8 cellular contexts compared by ENCODE assay signal in the genomic region with DNA sequence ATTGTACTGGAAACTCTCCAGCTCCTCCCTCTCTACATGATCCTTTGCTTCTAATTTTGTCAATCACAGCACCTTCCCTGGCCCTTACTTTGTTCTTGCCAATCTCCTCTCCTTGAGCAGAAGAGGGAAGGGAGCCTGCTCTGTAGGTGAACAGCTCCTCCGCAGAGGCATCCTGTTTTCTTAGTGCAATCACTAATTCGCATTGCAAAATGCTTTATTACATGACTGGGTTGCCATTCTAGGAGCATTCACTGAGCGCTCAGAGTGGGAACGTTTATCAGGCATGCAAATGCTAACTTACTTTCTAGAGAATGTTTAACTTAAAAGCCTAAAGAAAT. TPM values are rescaled to one million over a fixed set of nuclear protein-coding genes. Genes with fewer than 3 reads are reported as not detected.
DNase-seq lines count a peak whose midpoint lies in the region; ATAC-seq, FAIRE-seq and TF ChIP-seq lines count a peak whose summit lies in the region.

No MANE protein-coding gene starts in this region.

- H3K4me2 ChIP-seq in BLaER1, result peak overlapping the region; percentile 43
- peak overlapping the region; percentile 84 for H3K4me2 ChIP-seq in HepG2 (ENCODE audit: low read depth, low read length)

- peaks cover 16% of the 10 kb centered on the region for H3K4me1 Mint-ChIP-seq in activated T-helper 17 cell treated with anti-CD3 and anti-CD28 coated beads, Interleukin-2, amount 50 U/mL, for 72 hours

- DNase-seq in HepG2 (ENCODE audit: low spot score) (no peak), uterus (no peak), mesenteric fat pad (ENCODE audit: low spot score) (no peak)

- H3K9me3 Mint-ChIP-seq in activated T-helper 17 cell treated with anti-CD3 and anti-CD28 coated beads, Interleukin-2, amount 50 U/mL, for 72 hours, result no peaks in the 10 kb centered on the region

- TF ChIP-seq CTCF in HEK293 (tag by site-specific recombination; IDR thresholded peaks at IDR 0.05) (no peak), HepG2 (CRISPR knock-in tag; IDR thresholded peaks at IDR 0.05) (no peak), uterus (IDR thresholded peaks at IDR 0.05) (no peak)

- H3K36me3 ChIP-seq in BLaER1, result no peaks in the 10 kb centered on the region
- peaks cover 4 to 10% of the 10 kb centered on the region in 2 experiments; a peak in 2 of 3 replicates for H3K36me3 ChIP-seq in HEK293 (ENCODE audit: control insufficient read depth in 2 of 2, insufficient read depth in 1 of 2, low read length in 2 of 2)
- H3K36me3 ChIP-seq in HepG2 (replicated peaks in 1 of 2; ENCODE audit: control insufficient read depth in 1 of 2, insufficient read depth in 2 of 2, low read length in 2 of 2), result no peaks in the 10 kb centered on the region
- no peaks in the 10 kb centered on the region for H3K36me3 ChIP-seq in uterus

- intact Hi-C loops in HepG2 (cut with micrococcal nuclease; ENCODE audit: unreplicated experiment), result loop anchor here (1.0 to 10.0 kb wide), 3 partner anchors 328 to 628 kb away; no protein-coding TSS in a partner anchor
- intact Hi-C loops in uterus (cut with DNase I; ENCODE audit: low total_unique reads), result loop anchor here (5.0 kb wide), 1 partner anchor 325 kb away; no protein-coding TSS in a partner anchor

- H3K4me3 ChIP-seq in BLaER1, result peak overlapping the region; percentile 94
- peak overlapping the region; percentile 18 for H3K4me3 ChIP-seq in HEK293 (ENCODE audit: low read depth, low read length)
- H3K4me3 ChIP-seq in HepG2 (replicated peaks in 1 of 3; ENCODE audit: insufficient read depth in 1 of 3, low read depth in 2 of 3, low read length in 3 of 3), result peak overlapping the region; percentile 3 to 84 (median 53)
- H3K4me3 ChIP-seq in uterus, result no peak overlapping the region

- H3K27me3 ChIP-seq in BLaER1, result no peaks in the 10 kb centered on the region
- H3K27me3 ChIP-seq in HepG2 (ENCODE audit: control insufficient read depth in 1 of 2, insufficient read depth in 2 of 2, low read length in 2 of 2), result no peaks in the 10 kb centered on the region
- no peaks in the 10 kb centered on the region for H3K27me3 ChIP-seq in uterus

- in situ Hi-C loops in HepG2 (cut with HindIII; ENCODE audit: extremely low pct_ligation_motif_present, low pct_unique_long_range_greater_than_20kb), result loop anchor here (5.0 to 25.0 kb wide), 2 partner anchors 335 to 645 kb away; partner anchors contain the start of genes CDC20B and GPX8

- H3K36me3 Mint-ChIP-seq in activated T-helper 17 cell treated with anti-CD3 and anti-CD28 coated beads, Interleukin-2, amount 50 U/mL, for 72 hours (ENCODE audit: low read depth), result no peaks in the 10 kb centered on the region

- no peak for FAIRE-seq in HepG2 (lab: Jason Lieb, UNC)

- H2AFZ ChIP-seq in HepG2 (ENCODE audit: low read length), result peak overlapping the region; percentile 59

- peaks cover 19% of the 10 kb centered on the region for H3K79me2 ChIP-seq in HepG2 (ENCODE audit: insufficient read depth, low read length)

- 0% methylated on average over 4 of the region's 4 CpGs for WGBS in HepG2 (ENCODE audit: low lambda C conversion rate)

- H3K9me3 ChIP-seq in BLaER1 (no peaks in the 10 kb centered on the region), HEK293 (ENCODE audit: control insufficient read depth, insufficient read depth, low read depth, low read length) (no peaks in the 10 kb centered on the region), HepG2 (ENCODE audit: low read length) (no peaks in the 10 kb centered on the region), uterus (no peaks in the 10 kb centered on the region)

- no peak for TF ChIP-seq POLR2A in HepG2 (IDR thresholded peaks at IDR 0.05; ENCODE audit: insufficient read depth in 1 of 2, low read depth in 2 of 2, low read length in 2 of 2)
- no peak for TF ChIP-seq POLR2A in uterus (IDR thresholded peaks at IDR 0.05)

- no TSS peak for BruUV-seq in HepG2 (replicated peaks; lab: Mats Ljungman, UMichigan)

- no peak for TF ChIP-seq RAD21 in HepG2 (CRISPR knock-in tag; IDR thresholded peaks at IDR 0.05)

- TF ChIP-seq EP300 in HepG2 (IDR thresholded peaks at IDR 0.05; ENCODE audit: low read depth in 2 of 2, low read length in 2 of 2) (no peak), HepG2 (CRISPR knock-in tag; IDR thresholded peaks at IDR 0.05; ENCODE audit: borderline replicate concordance) (no peak)

- H4K20me1 ChIP-seq in BLaER1, result peaks cover 38% of the 10 kb centered on the region
- H4K20me1 ChIP-seq in HepG2 (ENCODE audit: insufficient read depth, low read length), result 0 out of 2 replicates have a peak, but pooled peaks cover 5% of the 10 kb centered on the region

- H3K4me1 ChIP-seq in BLaER1, result peaks cover 40% of the 10 kb centered on the region
- peaks cover 6% of the 10 kb centered on the region; the same call in 1 of the 2 replicates for H3K4me1 ChIP-seq in HEK293 (ENCODE audit: control insufficient read depth, insufficient read depth, low read length)
- H3K4me1 ChIP-seq in HepG2 (ENCODE audit: insufficient read depth, low read length), result peaks cover 41% of the 10 kb centered on the region
- H3K4me1 ChIP-seq in uterus, result peaks cover 0 to 7% of the 10 kb centered on the region in 2 donors

- peak overlapping the region; percentile 60 for H3K4me3 Mint-ChIP-seq in activated T-helper 17 cell treated with anti-CD3 and anti-CD28 coated beads, Interleukin-2, amount 50 U/mL, for 72 hours

- no peaks in the 10 kb centered on the region for H3K27me3 Mint-ChIP-seq in activated T-helper 17 cell treated with anti-CD3 and anti-CD28 coated beads, Interleukin-2, amount 50 U/mL, for 72 hours

- H3K9ac ChIP-seq in BLaER1 (no peak overlapping the region), HepG2 (ENCODE audit: insufficient read depth, low read depth, low read length) (no peak overlapping the region)

- CTCF ChIA-PET in HEK293 (lab: Yijun Ruan, JAX) (interaction anchor here (0.6 to 3.7 kb wide), 50 partner anchors 12 to 1099 kb away, joined by 3 to 56 read pairs (median 4); partner anchors contain the start of gene GPX8), HepG2 (lab: Yijun Ruan, JAX; ENCODE audit: low intra/inter-chr PET ratio, low total read pairs) (interaction anchor here (1.3 to 2.2 kb wide), 3 partner anchors 328 to 629 kb away, joined by 6 to 25 read pairs (median 13); no protein-coding TSS in a partner anchor)

- no peak overlapping the region for H3K27ac ChIP-seq in BLaER1
- H3K27ac ChIP-seq in HEK293 (ENCODE audit: extremely low read depth, low read depth, low read length), result no peak overlapping the region
- no peak overlapping the region for H3K27ac ChIP-seq in HepG2 (ENCODE audit: extremely low read length, insufficient read depth, low read length)
- H3K27ac ChIP-seq in uterus, result peak overlapping the region; percentile 35 to 54

- no peak for ATAC-seq in activated T-helper 17 cell treated with anti-CD3 and anti-CD28 coated beads, Interleukin-2, amount 50 U/mL, for 72 hours (replicated peaks)
- ATAC-seq in HepG2 (peak; percentile 23), HG03469 (IDR thresholded peaks at IDR 0.05; ENCODE audit: unreplicated experiment) (no peak), GM19397 (IDR thresholded peaks at IDR 0.05; ENCODE audit: unreplicated experiment) (no peak)

- POLR2A ChIA-PET in HEK293 (lab: Yijun Ruan, JAX), result interaction anchor here (1.3 kb wide), 1 partner anchor 642 kb away, joined by 3 read pairs; the partner anchor contains the start of gene GPX8
- POLR2A ChIA-PET in HepG2 (lab: Yijun Ruan, JAX), result no interaction called here

- H3K27ac Mint-ChIP-seq in activated T-helper 17 cell treated with anti-CD3 and anti-CD28 coated beads, Interleukin-2, amount 50 U/mL, for 72 hours, result no peak overlapping the region

RNA-seq across cellular contexts. Expression of gene SNX18, which starts 0.4 kb away (rescaled TPM):
- total RNA-seq in activated T-helper 17 cell treated with anti-CD3 and anti-CD28 coated beads, Interleukin-2, amount 50 U/mL, for 72 hours, result 10 to 100 TPM in 1 of 2 donors, 1 to 10 TPM in 1; 4.3 to 11.6 TPM
- total RNA-seq in HepG2 (2016; rRNA removed; fragmentation: Illumina TruSeq; extraction: Trizol), result 6.0 and 6.2 TPM in 2 replicates
- 0.81 and 0.88 TPM in 2 replicates for total RNA-seq in HepG2 (2016; cell fraction: cytosol; rRNA removed; fragmentation: Illumina TruSeq; extraction: Trizol; ENCODE audit: low read depth)
- 5.6 and 5.9 TPM in 2 replicates for total RNA-seq in HepG2 (2016; cell fraction: insoluble cytoplasmic fraction; rRNA removed; fragmentation: Illumina TruSeq; extraction: Trizol)
- total RNA-seq in HepG2 (2016; cell fraction: membrane; rRNA removed; fragmentation: Illumina TruSeq; extraction: Trizol), result 4.7 and 5.3 TPM in 2 replicates
- 5.4 and 5.5 TPM in 2 replicates for total RNA-seq in HepG2 (2016; cell fraction: nucleus; rRNA removed; fragmentation: Illumina TruSeq; extraction: Trizol)
- 2.3 and 2.7 TPM in 2 replicates for polyA plus RNA-seq in HepG2 (2011; rRNA removed)
- polyA plus RNA-seq in HepG2 (2011; cell fraction: cytosol; rRNA removed), result 2.0 and 3.0 TPM in 2 replicates
- polyA plus RNA-seq in HepG2 (2011; cell fraction: nucleus; rRNA removed), result 3.4 and 3.8 TPM in 2 replicates
- polyA plus RNA-seq in HepG2 (2012), result 2.5 and 3.2 TPM in 2 replicates
- polyA plus RNA-seq in HepG2 (2016; cell fraction: cytosol; fragmentation: Illumina TruSeq; extraction: Trizol; ENCODE audit: low read depth), result 0.60 and 0.81 TPM in 2 replicates
- 6.8 and 8.2 TPM in 2 replicates for polyA plus RNA-seq in HepG2 (2016; cell fraction: insoluble cytoplasmic fraction; fragmentation: Illumina TruSeq; extraction: Trizol; ENCODE audit: low read depth)
- 3.2 and 4.0 TPM in 2 replicates for polyA plus RNA-seq in HepG2 (2016; cell fraction: membrane; fragmentation: Illumina TruSeq; extraction: Trizol; ENCODE audit: low read depth)
- polyA plus RNA-seq in HepG2 (2016; cell fraction: nucleus; fragmentation: Illumina TruSeq; extraction: Trizol; ENCODE audit: insufficient read depth, low read depth), result 4.1 and 5.1 TPM in 2 replicates
- 6.5 and 11.0 TPM in 2 replicates for polyA minus RNA-seq in HepG2 (2011; rRNA and poly(A)+ RNA removed; ENCODE audit: low replicate concordance)
- polyA minus RNA-seq in HepG2 (2011; cell fraction: cytosol; rRNA and poly(A)+ RNA removed), result 6.8 and 6.9 TPM in 2 replicates
- 10.2 and 10.8 TPM in 2 replicates for polyA minus RNA-seq in HepG2 (2011; cell fraction: nucleus; rRNA and poly(A)+ RNA removed)
- total RNA-seq in uterus, result 10 to 100 TPM; 33.6 to 59.1 (median 51.2) TPM
- 35.3 TPM for total RNA-seq in mesenteric fat pad

Comparison
In these comparisons a context has a peak if more than half of its experiments do, and no peak if none do; other contexts are left out.
1. H3K27ac ChIP-seq: peak in uterus (2 of 2); none in BLaER1 (single experiment), HEK293 (single experiment) and HepG2 (single experiment).
2. H3K4me3 ChIP-seq: peak in BLaER1 (single experiment), HEK293 (single experiment) and HepG2 (3 of 3); none in uterus (0 of 2).